ENCODE assay signal across 8 cellular contexts in genomic region chr20:63696628-63697356, GRCh38. TPM values are rescaled to one million over a fixed set of nuclear protein-coding genes. Genes with fewer than 3 reads are reported as not detected.
DNase-seq lines count a peak whose midpoint lies in the region; ATAC-seq and TF ChIP-seq lines count a peak whose summit lies in the region.

A gene with protein sequence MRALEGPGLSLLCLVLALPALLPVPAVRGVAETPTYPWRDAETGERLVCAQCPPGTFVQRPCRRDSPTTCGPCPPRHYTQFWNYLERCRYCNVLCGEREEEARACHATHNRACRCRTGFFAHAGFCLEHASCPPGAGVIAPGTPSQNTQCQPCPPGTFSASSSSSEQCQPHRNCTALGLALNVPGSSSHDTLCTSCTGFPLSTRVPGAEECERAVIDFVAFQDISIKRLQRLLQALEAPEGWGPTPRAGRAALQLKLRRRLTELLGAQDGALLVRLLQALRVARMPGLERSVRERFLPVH (plus strand): TSS chr20:63696652. CDS start chr20:63696768, 116 bp downstream.

- WGBS in esophagus, 2 donors = 11 to 15% methylated on average over 45 to 52 of the region's 52 CpGs

- H3K36me3 Mint-ChIP-seq in CD4-positive, CD25-positive, alpha-beta regulatory T cell = no peaks in the 10 kb centered on the region
- no peaks in the 10 kb centered on the region for H3K36me3 Mint-ChIP-seq in T-helper 17 cell (ENCODE audit: low read depth)

- H3K4me1 Mint-ChIP-seq in CD4-positive, CD25-positive, alpha-beta regulatory T cell = peaks cover 0 to 15% (median 0%) of the 10 kb centered on the region in 4 donors
- H3K4me1 Mint-ChIP-seq in T-helper 17 cell = peaks cover 12% of the 10 kb centered on the region

- H3K4me1 ChIP-seq in CD4-positive, CD25-positive, alpha-beta regulatory T cell (ENCODE audit: control insufficient read depth, insufficient read depth, low read length, poor library complexity, severe bottlenecking) = peaks cover 17% of the 10 kb centered on the region
- H3K4me1 ChIP-seq in esophagus (ENCODE audit: control insufficient read depth in 2 of 2, insufficient read depth in 2 of 2, low read length in 1 of 2) = peaks cover 13 to 33% of the 10 kb centered on the region in 2 donors

- H3K27me3 ChIP-seq in CD4-positive, CD25-positive, alpha-beta regulatory T cell (ENCODE audit: control insufficient read depth, insufficient read depth, low read length) = no peaks in the 10 kb centered on the region
- H3K27me3 ChIP-seq in esophagus (ENCODE audit: control insufficient read depth in 1 of 2, insufficient read depth in 2 of 2, low read length in 2 of 2) = no peaks in the 10 kb centered on the region

- H3K27ac ChIP-seq in CD4-positive, CD25-positive, alpha-beta regulatory T cell (ENCODE audit: insufficient read depth, low read length, poor library complexity, severe bottlenecking) = no peak within 1 kb of the TSS
- H3K27ac ChIP-seq in esophagus (ENCODE audit: low read depth in 2 of 2, low read length in 1 of 2) = peak within 1 kb of the TSS; percentile 8 to 43

- H3K36me3 ChIP-seq in CD4-positive, CD25-positive, alpha-beta regulatory T cell (ENCODE audit: control insufficient read depth, insufficient read depth, low read length) = no peaks in the 10 kb centered on the region
- H3K36me3 ChIP-seq in esophagus (ENCODE audit: control insufficient read depth in 2 of 2, insufficient read depth in 2 of 2, low read length in 1 of 2) = peaks cover 0 to 3% of the 10 kb centered on the region in 2 donors

- ATAC-seq in CD4-positive, CD25-positive, alpha-beta regulatory T cell (ENCODE audit: low read depth in 2 of 2) = peak; percentile 11 to 36
- ATAC-seq in T-helper 17 cell (peak; percentile 48), omental fat pad (ENCODE audit: low FRiP score) (peak; percentile 1), HG02610 (IDR thresholded peaks at IDR 0.05; ENCODE audit: unreplicated experiment) (no peak), GM18517 (IDR thresholded peaks at IDR 0.05; ENCODE audit: unreplicated experiment) (no peak)

- H3K27me3 Mint-ChIP-seq in CD4-positive, CD25-positive, alpha-beta regulatory T cell = no peaks in the 10 kb centered on the region
- no peaks in the 10 kb centered on the region for H3K27me3 Mint-ChIP-seq in T-helper 17 cell

- no peaks in the 10 kb centered on the region for H3K9me3 ChIP-seq in CD4-positive, CD25-positive, alpha-beta regulatory T cell (ENCODE audit: control insufficient read depth in 2 of 2, low read length in 2 of 2)
- H3K9me3 ChIP-seq in T-helper 17 cell (ENCODE audit: control insufficient read depth, low read length, poor library complexity, severe bottlenecking) (no peaks in the 10 kb centered on the region), esophagus (ENCODE audit: control insufficient read depth in 2 of 2, insufficient read depth in 1 of 2, low read depth in 1 of 2, low read length in 1 of 2) (no peaks in the 10 kb centered on the region)

- H3K4me3 Mint-ChIP-seq in CD4-positive, CD25-positive, alpha-beta regulatory T cell = peak within 1 kb of the TSS in 2 of 4 donors; percentile 47 to 61
- peak within 1 kb of the TSS; percentile 73 for H3K4me3 Mint-ChIP-seq in T-helper 17 cell

- peak within 1 kb of the TSS in 2 of 3 donors; percentile 38 to 55 for H3K27ac Mint-ChIP-seq in CD4-positive, CD25-positive, alpha-beta regulatory T cell
- H3K27ac Mint-ChIP-seq in T-helper 17 cell = no peak within 1 kb of the TSS

- no peak within 1 kb of the TSS for H3K4me3 ChIP-seq in CD4-positive, CD25-positive, alpha-beta regulatory T cell (ENCODE audit: low read depth, low read length)
- peak within 1 kb of the TSS; percentile 7 to 31 for H3K4me3 ChIP-seq in esophagus (ENCODE audit: low read depth in 1 of 2, low read length in 2 of 2)

- TF ChIP-seq CTCF in omental fat pad (IDR thresholded peaks at IDR 0.05) = no peak

- H3K9me3 Mint-ChIP-seq in CD4-positive, CD25-positive, alpha-beta regulatory T cell = peaks cover 0 to 5% (median 0%) of the 10 kb centered on the region in 7 donors

- DNase-seq in CD4-positive, CD25-positive, alpha-beta regulatory T cell = peak in 2 of 3 donors; percentile 29 to 31
- no peak for DNase-seq in T-helper 17 cell
- DNase-seq in omental fat pad (ENCODE audit: low spot score) = no peak
- no peak for DNase-seq in SHP77 (lab: John Stamatoyannopoulos, UW)
- no peak for DNase-seq in SIG-M5 treated with dmso at 0.1 percent for 504 hours (lab: John Stamatoyannopoulos, UW; ENCODE audit: unreplicated experiment)

RNA-seq across cellular contexts. Expression of the gene that starts here (rescaled TPM):
- total RNA-seq in CD4-positive, CD25-positive, alpha-beta regulatory T cell = not detected
- not detected for polyA plus RNA-seq in CD4-positive, CD25-positive, alpha-beta regulatory T cell
- total RNA-seq in T-helper 17 cell = not detected
- 10 to 100 TPM in 1 of 2 donors, 1 to 10 TPM in 1; 2.6 to 15.2 TPM for polyA plus RNA-seq in esophagus
- total RNA-seq in omental fat pad = 10 to 100 TPM; 10.5 to 91.9 (median 12.3) TPM

Comparison
In these comparisons a context has a peak if more than half of its experiments do, and no peak if none do; other contexts are left out.
1. RNA of the gene that starts here (total RNA-seq): 10.5 to 91.9 TPM in omental fat pad; not detected in T-helper 17 cell and not detected in CD4-positive, CD25-positive, alpha-beta regulatory T cell (single experiment); every median in the first group is over 4 times any median in the second.
2. Peak in DNase-seq and ATAC-seq in CD4-positive, CD25-positive, alpha-beta regulatory T cell; RNA of the gene not detected or under 1 TPM.
3. Peak in ATAC-seq in T-helper 17 cell; RNA of the gene not detected or under 1 TPM.